ENCODE assay signal across 3 cellular contexts in genomic region chr11:71971676-71972075, GRCh38.
A peak's percentile ranks its signal among the peaks of the same experiment; 100 is the strongest.
TF ChIP-seq lines count a peak whose summit lies in the region.

No MANE protein-coding gene starts in this region.

TF ChIP-seq in A549, 52 proteins besides CTCF, POLR2A, EP300 and RAD21:
- TF ChIP-seq MAFK (IDR thresholded peaks at IDR 0.05; ENCODE audit: partially characterized antibody) (peak; percentile 99), GATA3 (IDR thresholded peaks at IDR 0.05; ENCODE audit: borderline replicate concordance) (no peak)

TF ChIP-seq in GM12891, 5 proteins besides CTCF, POLR2A, EP300 and RAD21:
- no peak for TF ChIP-seq SPI1 (IDR thresholded peaks at IDR 0.05; ENCODE audit: low read depth, low read length)
- no peak for TF ChIP-seq PAX5 (IDR thresholded peaks at IDR 0.05; ENCODE audit: insufficient read depth, low read length, severe bottlenecking)
- no peak for TF ChIP-seq TAF1 (IDR thresholded peaks at IDR 0.05; ENCODE audit: low read depth, low read length)
- no peak for TF ChIP-seq POLR2AphosphoS5 (IDR thresholded peaks at IDR 0.05; ENCODE audit: low read depth, low read length)
- no peak for TF ChIP-seq POU2F2 (IDR thresholded peaks at IDR 0.05; ENCODE audit: low read depth, low read length)
TF ChIP-seq in GM12891: peak in this region for 0.

TF ChIP-seq in K562, 482 proteins besides CTCF, POLR2A, EP300 and RAD21:
- no peak for TF ChIP-seq RCOR1 (IDR thresholded peaks at IDR 0.05; ENCODE audit: borderline replicate concordance in 1 of 2, low read depth in 2 of 2, low read length in 2 of 2)
- no peak for TF ChIP-seq ZNF3 (CRISPR knock-in tag; IDR thresholded peaks at IDR 0.05)
- no peak for TF ChIP-seq NBN (IDR thresholded peaks at IDR 0.05; ENCODE audit: low read depth)
- TF ChIP-seq ZNF318 (IDR thresholded peaks at IDR 0.05; ENCODE audit: borderline replicate concordance in 1 of 2, low read depth in 1 of 2), result no peak
- no peak for TF ChIP-seq ZNF717 (CRISPR knock-in tag; IDR thresholded peaks at IDR 0.05)
- peak; percentile 93 for TF ChIP-seq MAFG (tag; conservative IDR thresholded peaks at IDR 0.05)
- no peak for TF ChIP-seq ZNF431 (CRISPR knock-in tag; IDR thresholded peaks at IDR 0.05)
- no peak for TF ChIP-seq MBD2 (IDR thresholded peaks at IDR 0.05; ENCODE audit: borderline replicate concordance, low read depth)
- TF ChIP-seq GATA2 (CRISPR knock-in tag; IDR thresholded peaks at IDR 0.05), result no peak
- TF ChIP-seq FOXJ3 (CRISPR knock-in tag; IDR thresholded peaks at IDR 0.05), result no peak
- no peak for TF ChIP-seq YY1 (IDR thresholded peaks at IDR 0.05; ENCODE audit: borderline replicate concordance in 1 of 3, control insufficient read depth in 1 of 3, extremely low read depth in 1 of 3, insufficient read depth in 3 of 3, insufficient read length in 1 of 3, insufficient replicate concordance in 2 of 3, low read depth in 1 of 3, low read length in 2 of 3)
- TF ChIP-seq RFX5 (IDR thresholded peaks at IDR 0.05; ENCODE audit: low read depth, low read length), result no peak
- TF ChIP-seq FIP1L1 (IDR thresholded peaks at IDR 0.05; ENCODE audit: low read depth, low read length, poor library complexity, severe bottlenecking), result no peak
- no peak for TF ChIP-seq CHCHD3 (CRISPR knock-in tag; IDR thresholded peaks at IDR 0.05)
- peak; percentile 99 for TF ChIP-seq MAFK (IDR thresholded peaks at IDR 0.05; ENCODE audit: low read length)
- no peak for TF ChIP-seq ARID1B (IDR thresholded peaks at IDR 0.05)
- TF ChIP-seq ERF (CRISPR knock-in tag; IDR thresholded peaks at IDR 0.05), result no peak
- TF ChIP-seq HMGXB4 (CRISPR knock-in tag; IDR thresholded peaks at IDR 0.05), result no peak
- peak; percentile 97 for TF ChIP-seq ZNF316 (IDR thresholded peaks at IDR 0.05)
- TF ChIP-seq CCNT2 (IDR thresholded peaks at IDR 0.05; ENCODE audit: borderline replicate concordance, extremely low read depth, insufficient read length, low read depth, low read length), result no peak
- no peak for TF ChIP-seq ZBTB43 (CRISPR knock-in tag; IDR thresholded peaks at IDR 0.05)
- TF ChIP-seq MXI1 (IDR thresholded peaks at IDR 0.05; ENCODE audit: low read depth, low read length), result no peak
- no peak for TF ChIP-seq BHLHE40 (IDR thresholded peaks at IDR 0.05; ENCODE audit: low read length)
- TF ChIP-seq ZNF507 (tag; conservative IDR thresholded peaks at IDR 0.05), result no peak
- peak; percentile 99 for TF ChIP-seq MAFF (IDR thresholded peaks at IDR 0.05; ENCODE audit: low read length)
- TF ChIP-seq BACH1 (tag; IDR thresholded peaks at IDR 0.05), result no peak
- TF ChIP-seq SIX5 (IDR thresholded peaks at IDR 0.05; ENCODE audit: borderline replicate concordance in 1 of 2, insufficient read depth in 1 of 2, low read depth in 1 of 2, low read length in 2 of 2), result no peak
- TF ChIP-seq SMARCA4 (IDR thresholded peaks at IDR 0.05), result no peak
- TF ChIP-seq ETV1 (tag; conservative IDR thresholded peaks at IDR 0.05; ENCODE audit: low read depth), result no peak
- peak; percentile 96 for TF ChIP-seq C11orf30 (IDR thresholded peaks at IDR 0.05; ENCODE audit: low read depth)
- TF ChIP-seq RBM17 (IDR thresholded peaks at IDR 0.05; ENCODE audit: borderline replicate concordance, low read depth, low read length), result no peak
- no peak for TF ChIP-seq MLLT1 (IDR thresholded peaks at IDR 0.05)
- no peak for TF ChIP-seq SMAD3 (CRISPR knock-in tag; conservative IDR thresholded peaks at IDR 0.05)
- TF ChIP-seq ZSCAN32 (CRISPR knock-in tag; IDR thresholded peaks at IDR 0.05), result no peak
- no peak for TF ChIP-seq EZH2 (IDR thresholded peaks at IDR 0.05; ENCODE audit: borderline replicate concordance, low read depth, low read length)
